7 cellular contexts compared by ENCODE assay signal in the genomic region with DNA sequence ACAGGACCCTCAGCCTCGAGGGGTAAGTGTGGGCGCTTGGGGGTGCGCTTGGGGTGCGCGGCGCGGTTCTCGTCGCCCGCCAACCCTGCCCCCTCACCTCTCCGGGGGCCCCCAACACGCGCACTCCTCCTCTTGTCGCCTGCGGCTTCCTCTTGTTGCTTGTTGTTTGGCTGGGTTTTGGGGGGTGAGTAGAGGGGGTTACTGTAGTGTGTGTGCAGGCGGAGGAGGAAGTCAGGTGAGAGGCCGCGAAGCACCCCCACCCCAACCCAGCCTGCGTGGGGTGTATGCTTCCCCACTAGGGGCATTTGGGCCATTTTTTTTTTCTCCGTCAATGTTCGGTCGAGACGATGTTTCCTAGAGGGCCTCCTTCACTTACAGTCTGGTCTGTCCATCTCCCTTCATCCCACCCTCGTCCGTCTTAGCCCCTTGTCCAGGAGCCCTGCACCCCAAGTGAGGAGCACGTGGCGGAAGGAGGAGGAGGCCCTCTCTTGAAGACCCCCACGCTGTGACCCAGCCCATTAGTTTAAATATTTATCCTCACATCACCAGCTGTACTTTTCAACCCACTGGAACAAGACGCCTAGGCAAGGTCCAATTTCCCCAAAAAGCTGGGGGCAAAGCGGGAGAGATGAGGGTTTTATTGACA. TPM values are rescaled to one million over a fixed set of nuclear protein-coding genes. Genes with fewer than 3 reads are reported as not detected.
DNase-seq lines count a peak whose midpoint lies in the region; ATAC-seq lines count a peak whose summit lies in the region.

No MANE protein-coding gene starts in this region.

- CTCF ChIA-PET in naive thymus-derived CD4-positive, alpha-beta T cell (lab: Charles Lee), result interaction anchor here (0.6 to 1.4 kb wide), 6 partner anchors 9 to 313 kb away, joined by 3 to 6 read pairs (median 4); no protein-coding TSS in a partner anchor

- H3K4me3 Mint-ChIP-seq in naive thymus-derived CD4-positive, alpha-beta T cell, result peak overlapping the region; percentile 90 to 99 (median 96)

- peaks cover 11 to 25% of the 10 kb centered on the region in 2 donors for H3K27me3 ChIP-seq in duodenal mucosa (ENCODE audit: control insufficient read depth in 1 of 2, insufficient read depth in 2 of 2, low read length in 2 of 2)
- no peaks in the 10 kb centered on the region for H3K27me3 ChIP-seq in naive thymus-derived CD4-positive, alpha-beta T cell (ENCODE audit: control insufficient read depth in 2 of 2, insufficient read depth in 2 of 2, low read length in 2 of 2)

- DNase-seq in activated CD4-positive, alpha-beta T cell treated with anti-CD3 and anti-CD28 coated beads for 24 hours (ENCODE audit: low read depth in 2 of 2), result peak; percentile 44 to 53
- peak in 8 of 9 donors; percentile 75 to 95 (median 92) for DNase-seq in naive thymus-derived CD4-positive, alpha-beta T cell
- peak; percentile 76 for DNase-seq in stimulated activated naive CD8-positive, alpha-beta T cell treated with anti-CD3 and anti-CD28 coated beads, Interleukin-15, Interleukin-2, amounts not matched to agents 100 U/mL and 50 U/mL, for 24 hours
- DNase-seq in HK-2 (ENCODE audit: unreplicated experiment), result no peak

- H3K36me3 ChIP-seq in duodenal mucosa (ENCODE audit: control insufficient read depth in 1 of 2, insufficient read depth in 2 of 2, low read length in 2 of 2), result no peaks in the 10 kb centered on the region
- peaks cover 0 to 17% (median 0%) of the 10 kb centered on the region in 3 experiments for H3K36me3 ChIP-seq in naive thymus-derived CD4-positive, alpha-beta T cell (ENCODE audit: control insufficient read depth in 2 of 3, insufficient read depth in 3 of 3, low read length in 3 of 3)

- H3K9me3 Mint-ChIP-seq in naive thymus-derived CD4-positive, alpha-beta T cell, result peaks cover 0 to 27% (median 8%) of the 10 kb centered on the region in 11 donors

- peaks cover 5 to 60% (median 40%) of the 10 kb centered on the region in 5 donors for H3K36me3 Mint-ChIP-seq in naive thymus-derived CD4-positive, alpha-beta T cell

- H3K27ac Mint-ChIP-seq in naive thymus-derived CD4-positive, alpha-beta T cell, result peak overlapping the region; percentile 86 to 99 (median 98)

- peaks cover 3 to 7% of the 10 kb centered on the region in 2 donors for H3K9me3 ChIP-seq in duodenal mucosa (ENCODE audit: control insufficient read depth in 1 of 2, low read length in 2 of 2)
- peaks cover 0 to 8% (median 0%) of the 10 kb centered on the region in 3 experiments for H3K9me3 ChIP-seq in naive thymus-derived CD4-positive, alpha-beta T cell (ENCODE audit: control insufficient read depth in 2 of 3, low read length in 3 of 3)

- ATAC-seq in GM19372 (IDR thresholded peaks at IDR 0.05; ENCODE audit: low read depth, unreplicated experiment), result peak; percentile 32
- peak; percentile 18 for ATAC-seq in HG03439 (IDR thresholded peaks at IDR 0.05; ENCODE audit: unreplicated experiment)
- peak; percentile 87 for ATAC-seq in naive thymus-derived CD4-positive, alpha-beta T cell
- peak; percentile 55 for ATAC-seq in stimulated activated naive CD8-positive, alpha-beta T cell treated with anti-CD3 and anti-CD28 coated beads, Interleukin-15, Interleukin-2, amounts not matched to agents 100 U/mL and 50 U/mL, for 24 hours

- intact Hi-C loops in naive thymus-derived CD4-positive, alpha-beta T cell (cut with micrococcal nuclease), result loop anchor here (1.0 to 10.0 kb wide), 17 partner anchors 22 to 1502 kb away; partner anchors contain the start of genes RAB5A (in 2 of the 2) and TBC1D5 (in 1 of the 2)

- H3K4me1 Mint-ChIP-seq in naive thymus-derived CD4-positive, alpha-beta T cell, result peaks cover 19 to 54% (median 40%) of the 10 kb centered on the region in 7 donors

- POLR2A ChIA-PET in naive thymus-derived CD4-positive, alpha-beta T cell (lab: Charles Lee), result interaction anchor here (0.7 to 9.9 kb wide), 24 partner anchors 10 to 345 kb away, joined by 3 to 159 read pairs (median 5); partner anchors contain the start of gene SATB1

- H3K4me3 ChIP-seq in duodenal mucosa (ENCODE audit: low read depth in 1 of 2, low read length in 2 of 2), result peak overlapping the region; percentile 52 to 69
- H3K4me3 ChIP-seq in naive thymus-derived CD4-positive, alpha-beta T cell (ENCODE audit: low read length), result peak overlapping the region; percentile 86

- H3K27me3 Mint-ChIP-seq in naive thymus-derived CD4-positive, alpha-beta T cell, result no peaks in the 10 kb centered on the region

- no peak overlapping the region for H3K27ac ChIP-seq in duodenal mucosa (ENCODE audit: low read depth, low read length)
- H3K27ac ChIP-seq in naive thymus-derived CD4-positive, alpha-beta T cell (ENCODE audit: low read depth, low read length), result peak overlapping the region; percentile 97

- peaks cover 17 to 18% of the 10 kb centered on the region in 2 donors for H3K4me1 ChIP-seq in duodenal mucosa (ENCODE audit: control insufficient read depth in 1 of 2, insufficient read depth in 2 of 2, low read length in 2 of 2)
- H3K4me1 ChIP-seq in naive thymus-derived CD4-positive, alpha-beta T cell (ENCODE audit: control insufficient read depth in 2 of 2, insufficient read depth in 2 of 2, low read length in 2 of 2), result peaks cover 11 to 19% of the 10 kb centered on the region in 2 donors

- H3K9ac ChIP-seq in duodenal mucosa (ENCODE audit: low read depth in 1 of 2, low read length in 2 of 2), result peak overlapping the region; percentile 3 to 34

RNA-seq across cellular contexts. Expression of gene SATB1, which starts 20.4 kb away (rescaled TPM):
- total RNA-seq in naive thymus-derived CD4-positive, alpha-beta T cell, result 100 to 1,000 TPM; 258 to 482 (median 451) TPM
- polyA plus RNA-seq in naive thymus-derived CD4-positive, alpha-beta T cell, result 100 to 1,000 TPM; 286 to 389 TPM

Comparison
In these comparisons a context has a peak if more than half of its experiments do, and no peak if none do; other contexts are left out.
1. ATAC-seq: peak in every context shown above with its lines; median percentile 87 in naive thymus-derived CD4-positive, alpha-beta T cell; 55 in stimulated activated naive CD8-positive, alpha-beta T cell treated with anti-CD3 and anti-CD28 coated beads, Interleukin-15, Interleukin-2, amounts not matched to agents 100 U/mL and 50 U/mL, for 24 hours; 32 in GM19372; 18 in HG03439.